12 cellular contexts compared by ENCODE assay signal in the genomic region with DNA sequence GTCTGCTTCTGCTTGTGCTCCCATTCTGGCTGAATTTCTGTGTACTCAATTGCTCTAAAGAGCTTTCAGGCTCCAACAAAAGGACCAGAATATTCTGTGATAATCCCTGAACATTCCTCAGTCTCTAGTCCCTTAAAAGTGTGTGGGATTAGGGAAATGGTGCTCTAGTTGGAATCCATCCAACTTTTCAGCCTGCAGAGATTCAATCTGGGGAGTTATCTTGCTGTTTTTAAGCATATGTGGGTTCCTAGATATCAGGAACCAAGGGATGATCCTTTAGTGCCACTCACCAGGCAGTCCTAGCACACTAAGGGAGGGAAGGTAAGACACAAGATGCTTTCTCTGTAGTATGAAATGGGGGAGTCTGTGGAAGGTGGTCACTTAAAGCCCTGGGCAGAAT.
DNase-seq lines count a peak whose midpoint lies in the region; ATAC-seq and TF ChIP-seq lines count a peak whose summit lies in the region.
"Had no signal": no experiment of that assay in that cellular context is flagged by ENCODE, and none has a peak within 500 bp of the region (broad histone marks: within the 10 kb centered on the region; RNA-seq: fewer than 3 reads in every experiment).

No MANE protein-coding gene starts in this region.

- H3K27ac ChIP-seq in BLaER1 = 0 out of 2 replicates have a peak overlapping the region, but pooled peaks have one; percentile 2
- H3K27ac ChIP-seq in HCT116 (ENCODE audit: low read depth, low read length) = no peak overlapping the region
- peak overlapping the region; percentile 47 for H3K27ac ChIP-seq in epithelial cell of prostate
- peak overlapping the region; percentile 32 for H3K27ac ChIP-seq in smooth muscle cell (ENCODE audit: low read depth)
- H3K27ac ChIP-seq in mesendoderm (ENCODE audit: low read depth, low read length) = no peak overlapping the region
- H3K27ac ChIP-seq: C4-2B had no signal

- TF ChIP-seq CTCF in HCT116 (IDR thresholded peaks at IDR 0.05 in 2 of 3, conservative IDR thresholded peaks at IDR 0.05 in 1 of 3; ENCODE audit: borderline replicate concordance in 1 of 3, insufficient read depth in 1 of 3, low read depth in 2 of 3, low read length in 2 of 3) = no peak
- TF ChIP-seq CTCF in smooth muscle cell (IDR thresholded peaks at IDR 0.05; ENCODE audit: borderline replicate concordance, insufficient read depth, poor library complexity, severe bottlenecking) = no peak

- H3K56ac ChIP-seq in mesendoderm (ENCODE audit: low read length) = no peak overlapping the region

- H3K27me3 ChIP-seq in BLaER1 (no peaks in the 10 kb centered on the region), HCT116 (ENCODE audit: insufficient read depth, low read length) (no peaks in the 10 kb centered on the region), smooth muscle cell (ENCODE audit: low read depth) (no peaks in the 10 kb centered on the region), mesendoderm (ENCODE audit: insufficient read depth, low read length, poor library complexity) (no peaks in the 10 kb centered on the region)

- peaks cover 48% of the 10 kb centered on the region for H3K4me1 ChIP-seq in BLaER1
- H3K4me1 ChIP-seq in HCT116 (ENCODE audit: control insufficient read depth in 1 of 2, insufficient read depth in 2 of 2, low read length in 2 of 2) = peaks cover 0 to 21% of the 10 kb centered on the region in 2 experiments; a peak in 3 of 4 replicates
- H3K4me1 ChIP-seq in smooth muscle cell (ENCODE audit: low read depth) = peaks cover 6% of the 10 kb centered on the region
- H3K4me1 ChIP-seq in mesendoderm (ENCODE audit: control insufficient read depth, low read depth, low read length) = no peaks in the 10 kb centered on the region

- H3K79me1 ChIP-seq in mesendoderm (ENCODE audit: low read length) = no peaks in the 10 kb centered on the region

- H3K4me3 ChIP-seq in BLaER1 (no peak overlapping the region), HCT116 (replicated peaks in 1 of 2; ENCODE audit: low read depth in 1 of 2, low read length in 2 of 2) (no peak overlapping the region), smooth muscle cell (no peak overlapping the region), mesendoderm (ENCODE audit: low read length) (no peak overlapping the region)

- H2BK5ac ChIP-seq in mesendoderm (ENCODE audit: low read length) = no peak overlapping the region

- intact Hi-C loops in HCT116 (cut with micrococcal nuclease) = no loop called here

- no peaks in the 10 kb centered on the region for H3F3A ChIP-seq in smooth muscle cell (ENCODE audit: low read depth)

- CTCF ChIA-PET in HCT116 (lab: Charles Lee) = interaction anchor here (0.7 to 1.7 kb wide), 2 partner anchors 10 to 203 kb away, joined by 3 to 5 read pairs; no protein-coding TSS in a partner anchor

- H2AK5ac ChIP-seq in mesendoderm (ENCODE audit: low read length) = no peak overlapping the region

- no peaks in the 10 kb centered on the region for H3K36me3 ChIP-seq in BLaER1
- no peaks in the 10 kb centered on the region for H3K36me3 ChIP-seq in HCT116 (ENCODE audit: control insufficient read depth in 1 of 2, insufficient read depth in 2 of 2, low read length in 2 of 2)
- no peaks in the 10 kb centered on the region for H3K36me3 ChIP-seq in smooth muscle cell (ENCODE audit: low read depth)
- H3K36me3 ChIP-seq in mesendoderm (ENCODE audit: control insufficient read depth, insufficient read depth, low read length) = no peaks in the 10 kb centered on the region

- no peak overlapping the region for H3K9ac ChIP-seq in BLaER1
- H3K9ac ChIP-seq in HCT116 (ENCODE audit: low read length) = no peak overlapping the region
- no peak overlapping the region for H3K9ac ChIP-seq in smooth muscle cell (ENCODE audit: low read depth)
- no peak overlapping the region for H3K9ac ChIP-seq in mesendoderm (ENCODE audit: low read length)

- no peak overlapping the region for H2BK15ac ChIP-seq in mesendoderm (replicated peaks; ENCODE audit: low read depth)

- H2BK120ac ChIP-seq in mesendoderm (ENCODE audit: low read depth, low read length) = no peak overlapping the region

- no peaks in the 10 kb centered on the region for H3K9me3 ChIP-seq in BLaER1
- H3K9me3 ChIP-seq in HCT116 (ENCODE audit: control insufficient read depth in 1 of 2, insufficient read depth in 1 of 2, low read depth in 1 of 2, low read length in 2 of 2) = no peaks in the 10 kb centered on the region
- no peaks in the 10 kb centered on the region for H3K9me3 ChIP-seq in smooth muscle cell (replicated peaks; ENCODE audit: low read depth)

- H4K8ac ChIP-seq in mesendoderm (ENCODE audit: low read depth, low read length) = no peak overlapping the region

- H3K4me2 ChIP-seq in BLaER1 (no peak overlapping the region), HCT116 (ENCODE audit: low read length) (no peak overlapping the region), smooth muscle cell (no peak overlapping the region), mesendoderm (ENCODE audit: low read length) (no peak overlapping the region)

- H3K9me2 ChIP-seq in HCT116 (ENCODE audit: insufficient read depth) = no peaks in the 10 kb centered on the region

- TF ChIP-seq POLR2A in HCT116 (IDR thresholded peaks at IDR 0.05; ENCODE audit: borderline replicate concordance, extremely low read depth, insufficient read depth, insufficient read length) = no peak

- RAD21 ChIA-PET in HCT116 (lab: Charles Lee; ENCODE audit: low non-redundant PET in 1 of 2, low total read pairs in 2 of 2, uncharacterized antibody in 2 of 2, unreplicated experiment in 2 of 2) = no interaction called here

- H3K18ac ChIP-seq in mesendoderm (ENCODE audit: low read length) = no peak overlapping the region

- no peak for ATAC-seq in HCT116

- POLR2A ChIA-PET in HCT116 (lab: Charles Lee) = interaction anchor here (0.8 to 2.0 kb wide), 6 partner anchors 9 to 98 kb away, joined by 3 to 21 read pairs (median 4); no protein-coding TSS in a partner anchor

- no peaks in the 10 kb centered on the region for H4K20me1 ChIP-seq in BLaER1
- no peaks in the 10 kb centered on the region for H4K20me1 ChIP-seq in HCT116 (ENCODE audit: insufficient read depth)
- H4K20me1 ChIP-seq in smooth muscle cell (ENCODE audit: low read depth) = no peaks in the 10 kb centered on the region

- no peaks in the 10 kb centered on the region for H3K79me2 ChIP-seq in HCT116 (ENCODE audit: insufficient read depth, low read length)
- no peaks in the 10 kb centered on the region for H3K79me2 ChIP-seq in smooth muscle cell (ENCODE audit: low read depth)
- H3K79me2 ChIP-seq in mesendoderm (ENCODE audit: control insufficient read depth, insufficient read depth, low read length) = no peaks in the 10 kb centered on the region

- H4K5ac ChIP-seq in mesendoderm (ENCODE audit: low read length) = no peak overlapping the region

- no peak for TF ChIP-seq RAD21 in HCT116 (IDR thresholded peaks at IDR 0.05; ENCODE audit: low read depth)

- BruUV-seq in HCT116 (replicated peaks; lab: Mats Ljungman, UMichigan) = no TSS peak

- DNase-seq in HCT116 (ENCODE audit: low read depth, low spot score) (no peak), epithelial cell of prostate (ENCODE audit: low read depth, low spot score) (no peak), smooth muscle cell (lab: John Stamatoyannopoulos, UW; ENCODE audit: unreplicated experiment) (no peak), NCI-H2081 (lab: John Stamatoyannopoulos, UW) (no peak), mesendoderm (no peak), DMS 273 (lab: John Stamatoyannopoulos, UW; ENCODE audit: unreplicated experiment) (no peak)
- DNase-seq: ACHN; CD4-positive, alpha-beta memory T cell; DND-41; GDM1 had no signal

- peak overlapping the region; percentile 4 for H2AFZ ChIP-seq in HCT116 (ENCODE audit: low read depth, low read length, poor library complexity, severe bottlenecking)
- no peak overlapping the region for H2AFZ ChIP-seq in smooth muscle cell (ENCODE audit: low read depth)

- H3K4ac ChIP-seq in mesendoderm (ENCODE audit: low read depth, low read length) = no peak overlapping the region

- H3K23ac ChIP-seq in mesendoderm (ENCODE audit: low read length) = no peak overlapping the region

TF ChIP-seq in HCT116, 20 proteins besides CTCF, POLR2A, EP300 and RAD21 (continues in another document):
- TF ChIP-seq ELF1 (IDR thresholded peaks at IDR 0.05; ENCODE audit: borderline replicate concordance, low read depth) (no peak), TCF7L2 (IDR thresholded peaks at IDR 0.05; ENCODE audit: borderline replicate concordance, extremely low read depth, insufficient read depth, insufficient read length) (no peak), EGR1 (IDR thresholded peaks at IDR 0.05; ENCODE audit: low read depth) (no peak), MAX (IDR thresholded peaks at IDR 0.05) (no peak), YY1 (IDR thresholded peaks at IDR 0.05; ENCODE audit: extremely low read depth, insufficient replicate concordance, low read depth, low read length) (no peak), FOSL1 (IDR thresholded peaks at IDR 0.05; ENCODE audit: low read depth) (no peak), SRF (IDR thresholded peaks at IDR 0.05; ENCODE audit: low read depth) (no peak), JUND (IDR thresholded peaks at IDR 0.05) (no peak), SIN3A (IDR thresholded peaks at IDR 0.05; ENCODE audit: low read depth) (no peak)

Comparison
In these comparisons a context has a peak if more than half of its experiments do, and no peak if none do; other contexts are left out.
1. H3K27ac ChIP-seq: peak in BLaER1 (single experiment), epithelial cell of prostate (single experiment) and smooth muscle cell (single experiment); none in HCT116 (single experiment) and mesendoderm (single experiment).